ENCODE assay signal across 17 cellular contexts in the genomic region with DNA sequence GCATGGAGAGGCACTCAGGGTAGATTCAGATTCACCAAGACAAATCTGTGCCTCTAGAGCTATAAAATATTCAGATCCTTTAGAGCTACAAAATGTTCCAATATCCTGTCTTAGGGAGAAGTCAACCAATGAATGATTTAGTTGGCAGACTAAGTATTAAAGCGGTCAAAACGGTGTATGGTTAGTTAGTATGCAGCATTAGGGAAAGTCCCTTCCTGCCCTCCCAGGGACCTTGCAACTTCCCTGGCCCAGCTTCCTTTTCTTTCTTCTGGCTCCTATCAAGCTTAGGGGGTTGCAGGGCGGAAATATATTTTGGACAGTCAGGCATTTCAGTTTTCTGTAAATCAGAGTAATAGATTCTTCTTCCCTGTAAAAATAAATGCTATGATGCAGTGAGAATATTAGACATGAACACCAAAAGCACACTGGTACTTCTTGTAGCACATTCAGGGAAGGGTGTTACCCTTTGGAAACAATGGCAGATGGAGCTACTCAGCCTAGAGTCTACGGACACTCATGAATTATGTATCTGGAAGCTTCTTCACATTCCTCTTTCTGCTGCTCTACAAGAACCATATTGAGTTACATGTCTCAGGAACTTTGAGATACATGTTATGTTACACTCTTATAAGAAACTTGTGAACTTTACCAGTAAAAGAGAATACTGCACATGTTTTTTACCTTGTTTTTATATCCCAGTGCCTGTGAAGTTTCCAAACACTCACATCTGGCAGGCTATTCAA.
"Had no signal": no experiment of that assay in that cellular context is flagged by ENCODE, and none has a peak within 500 bp of the region (broad histone marks: within the 10 kb centered on the region; RNA-seq: fewer than 3 reads in every experiment).

No MANE protein-coding gene starts in this region.

- DNase-seq: activated CD4-positive, alpha-beta T cell treated with anti-CD3 and anti-CD28 coated beads for 48 hours; activated CD4-positive, alpha-beta T cell treated with anti-CD3 and anti-CD28 coated beads, Interleukin-2, amount 50 U/mL, for 48 hours; activated CD8-positive, alpha-beta memory T cell treated with anti-CD3 and anti-CD28 coated beads for 24 hours; activated CD8-positive, alpha-beta memory T cell treated with anti-CD3 and anti-CD28 coated beads, Interleukin-2, amount 50 U/mL, for 4 hours; activated gamma-delta T cell treated with Interleukin-2 at 50 U/mL for 16 hours; activated naive CD4-positive, alpha-beta T cell treated with anti-CD3 and anti-CD28 coated beads, Interleukin-2, amount 50 U/mL, for 16 hours; activated T-cell treated with anti-CD3 and anti-CD28 coated beads, Interleukin-2, amount 50 U/mL, for 1 hour; amniotic stem cell; central memory CD4-positive, alpha-beta T cell; foreskin keratinocyte; kidney glomerular epithelial cell; left ventricle myocardium superior; stimulated activated CD4-positive, alpha-beta T cell treated with anti-CD3 and anti-CD28 coated beads, Interleukin-15, amount 100 ng/mL, for 24 hours; stimulated activated CD4-positive, alpha-beta T cell treated with anti-CD3 and anti-CD28 coated beads, Interleukin-2, amount 100 ng/mL, for 24 hours; stimulated activated naive CD4-positive, alpha-beta T cell treated with Interleukin-2 at 50 U/mL for 16 hours; SW 1271; T-helper 9 cell had no signal

- ATAC-seq: foreskin keratinocyte, left ventricle myocardium superior had no signal
